In the genomic region with DNA sequence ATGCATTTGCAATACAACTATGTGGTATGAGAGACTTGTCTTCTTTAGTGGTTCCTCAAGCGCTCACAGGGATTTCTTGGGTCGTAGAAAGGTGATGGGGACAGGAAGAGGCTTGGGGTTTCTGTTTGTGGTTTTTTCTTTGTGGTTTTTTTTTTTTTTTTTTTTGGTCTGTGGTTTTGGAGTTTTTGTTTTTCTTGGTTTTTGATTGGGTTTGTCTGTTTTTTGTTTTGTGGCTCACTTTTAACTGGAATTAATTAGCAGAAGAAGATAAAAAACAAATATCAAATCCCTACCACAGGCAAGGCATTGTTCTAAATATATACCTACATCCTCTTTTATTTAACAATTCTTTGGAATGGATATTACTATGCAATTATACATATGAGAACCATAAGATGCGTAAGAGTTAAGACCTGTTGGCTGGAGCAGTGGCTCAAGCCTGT, we compare ENCODE assay signal across 1 cellular context.
TF ChIP-seq lines count a peak whose summit lies in the region.

No MANE protein-coding gene starts in this region.

TF ChIP-seq in IMR-90, 13 proteins besides CTCF, POLR2A, EP300 and RAD21 (continued from another document):
- TF ChIP-seq, protein P1, sequence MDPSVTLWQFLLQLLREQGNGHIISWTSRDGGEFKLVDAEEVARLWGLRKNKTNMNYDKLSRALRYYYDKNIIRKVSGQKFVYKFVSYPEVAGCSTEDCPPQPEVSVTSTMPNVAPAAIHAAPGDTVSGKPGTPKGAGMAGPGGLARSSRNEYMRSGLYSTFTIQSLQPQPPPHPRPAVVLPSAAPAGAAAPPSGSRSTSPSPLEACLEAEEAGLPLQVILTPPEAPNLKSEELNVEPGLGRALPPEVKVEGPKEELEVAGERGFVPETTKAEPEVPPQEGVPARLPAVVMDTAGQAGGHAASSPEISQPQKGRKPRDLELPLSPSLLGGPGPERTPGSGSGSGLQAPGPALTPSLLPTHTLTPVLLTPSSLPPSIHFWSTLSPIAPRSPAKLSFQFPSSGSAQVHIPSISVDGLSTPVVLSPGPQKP (IDR thresholded peaks at IDR 0.05; ENCODE audit: borderline replicate concordance, low read depth, low read length): no peak
- no peak for TF ChIP-seq MAFK (IDR thresholded peaks at IDR 0.05; ENCODE audit: low read depth, low read length)
